Comparison of ENCODE assay signal across 11 cellular contexts in genomic region chr2:85525029-85525428, GRCh38. TPM values are rescaled to one million over a fixed set of nuclear protein-coding genes. Genes with fewer than 3 reads are reported as not detected.
A peak's percentile ranks its signal among the peaks of the same experiment; 100 is the strongest.
DNase-seq lines count a peak whose midpoint lies in the region; ATAC-seq and TF ChIP-seq lines count a peak whose summit lies in the region.
"Had no signal": no experiment of that assay in that cellular context is flagged by ENCODE, and none has a peak within 500 bp of the region (broad histone marks: within the 10 kb centered on the region; RNA-seq: fewer than 3 reads in every experiment).

No MANE protein-coding gene starts in this region.

- no peaks in the 10 kb centered on the region for H3K9me2 ChIP-seq in Loucy (replicated peaks; ENCODE audit: low read depth, low read length)

- H3F3A ChIP-seq in Loucy (ENCODE audit: low read depth) = no peaks in the 10 kb centered on the region

- 37 to 48% methylated on average over 4 to 5 of the region's 5 CpGs for WGBS in ectodermal cell, 2 experiments

- no peak for ATAC-seq in gastrocnemius medialis
- ATAC-seq: stimulated activated naive CD8-positive, alpha-beta T cell treated with anti-CD3 and anti-CD28 coated beads, Interleukin-15, Interleukin-2, amounts not matched to agents 100 U/mL and 50 U/mL, for 24 hours had no signal

- no peaks in the 10 kb centered on the region for H4K20me1 ChIP-seq in Loucy (ENCODE audit: insufficient read depth, low read length, poor library complexity, severe bottlenecking)

- H3K27me3 ChIP-seq in Loucy (ENCODE audit: insufficient read depth, low read length, poor library complexity, severe bottlenecking) = no peaks in the 10 kb centered on the region
- H3K27me3 ChIP-seq in ectodermal cell (ENCODE audit: control insufficient read depth, insufficient read depth, low read length, poor library complexity, severe bottlenecking) = no peaks in the 10 kb centered on the region
- no peaks in the 10 kb centered on the region for H3K27me3 ChIP-seq in gastrocnemius medialis

- no peaks in the 10 kb centered on the region for H3K79me2 ChIP-seq in Loucy (ENCODE audit: insufficient read depth, low read length)

- H3K9me3 ChIP-seq in Loucy (ENCODE audit: insufficient read depth, low read depth, low read length) (no peaks in the 10 kb centered on the region), ectodermal cell (ENCODE audit: control insufficient read depth, low read length) (no peaks in the 10 kb centered on the region), gastrocnemius medialis (no peaks in the 10 kb centered on the region)
- H3K9me3 ChIP-seq: HAP-1 had no signal

- peak in 1 of 2 donors; percentile 8 for DNase-seq in gastrocnemius medialis
- DNase-seq in GM19238 (ENCODE audit: insufficient read length, low spot score) = no peak
- no peak for DNase-seq in activated CD4-positive, alpha-beta T cell treated with anti-CD3 and anti-CD28 coated beads, Interleukin-2, amount 50 U/mL, for 1 hour
- DNase-seq in NCI-H1417 (lab: John Stamatoyannopoulos, UW) = no peak
- DNase-seq: activated naive CD4-positive, alpha-beta T cell; NCI-H345; stimulated activated CD4-positive, alpha-beta T cell treated with anti-CD3 and anti-CD28 coated beads, Interleukin-4, amount 100 ng/mL, for 4 hours; stimulated activated naive CD8-positive, alpha-beta T cell treated with anti-CD3 and anti-CD28 coated beads, Interleukin-15, Interleukin-2, amounts not matched to agents 100 U/mL and 50 U/mL, for 24 hours had no signal

- TF ChIP-seq POLR2A in gastrocnemius medialis (IDR thresholded peaks at IDR 0.05) = no peak

- H3K4me3 ChIP-seq in Loucy (ENCODE audit: low read length, poor library complexity, severe bottlenecking) = no peak overlapping the region
- no peak overlapping the region for H3K4me3 ChIP-seq in ectodermal cell (ENCODE audit: insufficient read depth, low read depth, low read length)
- no peak overlapping the region for H3K4me3 ChIP-seq in gastrocnemius medialis
- H3K4me3 ChIP-seq: HAP-1 had no signal

- peak overlapping the region; percentile 53 for H3K4me2 ChIP-seq in Loucy (ENCODE audit: low read depth, low read length, poor library complexity, severe bottlenecking)

- H3K9ac ChIP-seq in Loucy (ENCODE audit: low read depth, low read length, poor library complexity, severe bottlenecking) = peak overlapping the region; percentile 60

- in situ Hi-C loops in gastrocnemius medialis (cut with MboI; ENCODE audit: low sequenced_read_pairs in 4 of 4) = no loop called here

- peaks cover 18% of the 10 kb centered on the region for H3K4me1 ChIP-seq in Loucy (ENCODE audit: insufficient read depth, low read length, poor library complexity, severe bottlenecking)
- peaks cover 16% of the 10 kb centered on the region for H3K4me1 ChIP-seq in ectodermal cell (ENCODE audit: control insufficient read depth, insufficient read depth, low read length)
- no peaks in the 10 kb centered on the region for H3K4me1 ChIP-seq in gastrocnemius medialis

- intact Hi-C loops in gastrocnemius medialis (cut with DNase I; ENCODE audit: low total_unique reads) = no loop called here

- H2AFZ ChIP-seq in Loucy (ENCODE audit: low read length) = peak overlapping the region; percentile 56

- H3K27ac ChIP-seq in ectodermal cell (ENCODE audit: insufficient read depth, low read depth, low read length, poor library complexity, severe bottlenecking) (peak overlapping the region; percentile 1), gastrocnemius medialis (peak overlapping the region in 3 of 4 donors; percentile 29 to 59 (median 36))

- H3K36me3 ChIP-seq in Loucy (ENCODE audit: insufficient read depth, low read length) (no peaks in the 10 kb centered on the region), ectodermal cell (ENCODE audit: control insufficient read depth, insufficient read depth, low read length) (no peaks in the 10 kb centered on the region), gastrocnemius medialis (no peaks in the 10 kb centered on the region)
- H3K36me3 ChIP-seq: HAP-1 had no signal

- TF ChIP-seq CTCF in Loucy (conservative IDR thresholded peaks at IDR 0.05; ENCODE audit: low read length) (no peak), gastrocnemius medialis (IDR thresholded peaks at IDR 0.05 in 4 of 5, conservative IDR thresholded peaks at IDR 0.05 in 1 of 5) (no peak)

RNA-seq across cellular contexts. Expression of gene MAT2A, which starts 13.9 kb away (rescaled TPM):
- polyA plus RNA-seq in ectodermal cell (2013, experiment 1 of 4) = 394 TPM
- polyA plus RNA-seq in ectodermal cell (2013, experiment 2 of 4) = 426 TPM
- 276 TPM for polyA plus RNA-seq in ectodermal cell (2013, experiment 3 of 4)
- polyA plus RNA-seq in ectodermal cell (2013, experiment 4 of 4) = 307 TPM
- 100 to 1,000 TPM in 1 of 4 donors, 10 to 100 TPM in 3; 33.2 to 131 (median 56.0) TPM for total RNA-seq in gastrocnemius medialis

RNA-seq across cellular contexts. Expression of gene GGCX, which starts 36.3 kb away (rescaled TPM):
- polyA plus RNA-seq in ectodermal cell (2013, experiment 1 of 4) = 33.7 TPM
- polyA plus RNA-seq in ectodermal cell (2013, experiment 2 of 4) = 42.5 TPM
- 32.9 TPM for polyA plus RNA-seq in ectodermal cell (2013, experiment 3 of 4)
- 37.2 TPM for polyA plus RNA-seq in ectodermal cell (2013, experiment 4 of 4)
- 10 to 100 TPM; 18.3 to 33.1 (median 28.2) TPM for total RNA-seq in gastrocnemius medialis

RNA-seq across cellular contexts. Expression of gene VAMP8, which starts 52.4 kb away (rescaled TPM):
- 6.2 TPM for polyA plus RNA-seq in ectodermal cell (2013, experiment 1 of 4)
- 6.6 TPM for polyA plus RNA-seq in ectodermal cell (2013, experiment 2 of 4)
- polyA plus RNA-seq in ectodermal cell (2013, experiment 3 of 4) = 4.6 TPM
- 4.9 TPM for polyA plus RNA-seq in ectodermal cell (2013, experiment 4 of 4)
- total RNA-seq in gastrocnemius medialis = 10 to 100 TPM in 1 of 4 donors, 1 to 10 TPM in 3; 5.3 to 12.1 (median 7.1) TPM

RNA-seq across cellular contexts. Expression of gene VAMP5, which starts 59.2 kb away (rescaled TPM):
- 3.3 TPM for polyA plus RNA-seq in ectodermal cell (2013, experiment 1 of 4)
- polyA plus RNA-seq in ectodermal cell (2013, experiment 2 of 4) = 4.0 TPM
- polyA plus RNA-seq in ectodermal cell (2013, experiment 3 of 4) = 3.5 TPM
- 6.6 TPM for polyA plus RNA-seq in ectodermal cell (2013, experiment 4 of 4)
- total RNA-seq in gastrocnemius medialis = 10 to 100 TPM; 19.9 to 47.0 (median 36.9) TPM
